Comparison of ENCODE assay signal across 13 cellular contexts in genomic region chr3:153246805-153247204, GRCh38.
DNase-seq lines count a peak whose midpoint lies in the region; TF ChIP-seq lines count a peak whose summit lies in the region.
"Had no signal": no experiment of that assay in that cellular context is flagged by ENCODE, and none has a peak within 500 bp of the region (broad histone marks: within the 10 kb centered on the region; RNA-seq: fewer than 3 reads in every experiment).

No MANE protein-coding gene starts in this region.

- H3K4me1 ChIP-seq in SK-N-SH (ENCODE audit: control insufficient read depth in 1 of 2, insufficient read depth in 2 of 2, low read depth in 1 of 2, low read length in 1 of 2) (peaks cover 0 to 5% of the 10 kb centered on the region in 2 experiments; a peak in 1 of 4 replicates), spleen (peaks cover 0 to 11% (median 0%) of the 10 kb centered on the region in 6 donors)
- peaks cover 5% of the 10 kb centered on the region for H3K4me1 ChIP-seq in effector memory CD4-positive, alpha-beta T cell (ENCODE audit: control insufficient read depth, insufficient read depth, low read length, poor library complexity, severe bottlenecking)

- H3F3A ChIP-seq in SK-N-SH (replicated peaks; ENCODE audit: insufficient read depth) = peaks cover 10% of the 10 kb centered on the region

- H4K20me1 ChIP-seq in SK-N-SH (ENCODE audit: insufficient read depth) = no peaks in the 10 kb centered on the region

- H3K9ac ChIP-seq in SK-N-SH = no peak overlapping the region

- no peaks in the 10 kb centered on the region for H3K9me2 ChIP-seq in SK-N-SH

- H3K27me3 ChIP-seq in SK-N-SH (ENCODE audit: insufficient read depth) = no peaks in the 10 kb centered on the region
- no peaks in the 10 kb centered on the region for H3K27me3 ChIP-seq in spleen (replicated peaks in 1 of 7)
- H3K27me3 ChIP-seq in effector memory CD4-positive, alpha-beta T cell (replicated peaks; ENCODE audit: control insufficient read depth, insufficient read depth, low read length, poor library complexity, severe bottlenecking) = no peaks in the 10 kb centered on the region

- peak overlapping the region; percentile 38 for H3K4me2 ChIP-seq in SK-N-SH

- CTCF ChIA-PET in SK-N-SH (lab: Yijun Ruan, JAX) = no interaction called here

- no peaks in the 10 kb centered on the region for H3K79me2 ChIP-seq in SK-N-SH (ENCODE audit: insufficient read depth)

- DNase-seq in ELR (ENCODE audit: low read depth) (peak; percentile 59), SK-N-SH (no peak), fibroblast of the aortic adventitia (ENCODE audit: low read depth) (peak; percentile 94), spleen (no peak), SW 1271 (lab: John Stamatoyannopoulos, UW) (no peak), RKO (ENCODE audit: low spot score) (no peak)
- DNase-seq in stimulated activated CD4-positive, alpha-beta T cell treated with anti-CD3 and anti-CD28 coated beads, Interleukin-4, amount 100 ng/mL, for 24 hours = no peak
- DNase-seq in effector memory CD4-positive, alpha-beta T cell = no peak
- DNase-seq: activated CD4-positive, alpha-beta T cell treated with anti-CD3 and anti-CD28 coated beads for 1 hour; DMS 273 treated with DMSO at 0.1 percent for 48 hours; NCI-H2227 treated with DMSO at 0.1 percent for 48 hours; SHP77 treated with DMSO at 0.1 percent for 48 hours; small intestine had no signal

- WGBS in SK-N-SH (ENCODE audit: low lambda C conversion rate) = 0% methylated on average over 1 of the region's 1 CpG
- 51 to 90% (median 64%) methylated on average over 1 of the region's 1 CpG for WGBS in spleen, 5 donors

- H2AFZ ChIP-seq in SK-N-SH (ENCODE audit: low read depth) = no peak overlapping the region; the same call in 1 of the 2 replicates

- no peak for TF ChIP-seq RAD21 in SK-N-SH (IDR thresholded peaks at IDR 0.05; ENCODE audit: low read length)

- TF ChIP-seq CTCF in SK-N-SH (IDR thresholded peaks at IDR 0.05) (no peak), fibroblast of the aortic adventitia (IDR thresholded peaks at IDR 0.05; ENCODE audit: insufficient read depth, low read length) (no peak), spleen (IDR thresholded peaks at IDR 0.05 in 8 of 11, conservative IDR thresholded peaks at IDR 0.05 in 3 of 11) (no peak)

- H3K36me3 ChIP-seq in SK-N-SH (replicated peaks in 1 of 2; ENCODE audit: control insufficient read depth in 1 of 2, insufficient read depth in 2 of 2, low read length in 1 of 2) (no peaks in the 10 kb centered on the region), spleen (no peaks in the 10 kb centered on the region)
- no peaks in the 10 kb centered on the region for H3K36me3 ChIP-seq in effector memory CD4-positive, alpha-beta T cell (ENCODE audit: control insufficient read depth, insufficient read depth, low read length)

- intact Hi-C loops in spleen (cut with DNase I; ENCODE audit: low total_unique reads) = no loop called here

- H3K4me3 ChIP-seq in SK-N-SH (ENCODE audit: low read depth in 2 of 2, low read length in 1 of 2) (no peak overlapping the region), fibroblast of the aortic adventitia (ENCODE audit: low read depth, low read length) (no peak overlapping the region), spleen (no peak overlapping the region)
- H3K4me3 ChIP-seq in effector memory CD4-positive, alpha-beta T cell (ENCODE audit: insufficient read depth, low read depth, low read length, poor library complexity, severe bottlenecking) = no peak overlapping the region

- TF ChIP-seq POLR2A in spleen (IDR thresholded peaks at IDR 0.05) = no peak

- TF ChIP-seq EP300 in SK-N-SH (IDR thresholded peaks at IDR 0.05; ENCODE audit: borderline replicate concordance in 1 of 2, low read depth in 1 of 2, low read length in 1 of 2) = no peak

- H3K27ac ChIP-seq in SK-N-SH (ENCODE audit: low read depth in 2 of 2, low read length in 1 of 2) (peak overlapping the region in 1 of 2 experiments; percentile 33; a peak in 1 of 4 replicates), spleen (peak overlapping the region in 5 of 8 donors; percentile 2 to 58 (median 37))
- H3K27ac ChIP-seq in effector memory CD4-positive, alpha-beta T cell (ENCODE audit: insufficient read depth, low read length, poor library complexity, severe bottlenecking) = no peak overlapping the region

- H3K9me3 ChIP-seq in SK-N-SH = 0 out of 2 replicates have a peak, but pooled peaks cover 5% of the 10 kb centered on the region
- peaks cover 0 to 7% (median 2%) of the 10 kb centered on the region in 8 donors for H3K9me3 ChIP-seq in spleen
- H3K9me3 ChIP-seq in effector memory CD4-positive, alpha-beta T cell (ENCODE audit: control insufficient read depth, low read length) = no peaks in the 10 kb centered on the region

- POLR2A ChIA-PET in SK-N-SH (lab: Yijun Ruan, JAX) = no interaction called here

TF ChIP-seq in SK-N-SH, 30 proteins besides CTCF, POLR2A, EP300 and RAD21:
- TF ChIP-seq RCOR1 (IDR thresholded peaks at IDR 0.05; ENCODE audit: low read length) = no peak
- no peak for TF ChIP-seq GATA2 (CRISPR knock-in tag; IDR thresholded peaks at IDR 0.05)
- TF ChIP-seq, protein P1, sequence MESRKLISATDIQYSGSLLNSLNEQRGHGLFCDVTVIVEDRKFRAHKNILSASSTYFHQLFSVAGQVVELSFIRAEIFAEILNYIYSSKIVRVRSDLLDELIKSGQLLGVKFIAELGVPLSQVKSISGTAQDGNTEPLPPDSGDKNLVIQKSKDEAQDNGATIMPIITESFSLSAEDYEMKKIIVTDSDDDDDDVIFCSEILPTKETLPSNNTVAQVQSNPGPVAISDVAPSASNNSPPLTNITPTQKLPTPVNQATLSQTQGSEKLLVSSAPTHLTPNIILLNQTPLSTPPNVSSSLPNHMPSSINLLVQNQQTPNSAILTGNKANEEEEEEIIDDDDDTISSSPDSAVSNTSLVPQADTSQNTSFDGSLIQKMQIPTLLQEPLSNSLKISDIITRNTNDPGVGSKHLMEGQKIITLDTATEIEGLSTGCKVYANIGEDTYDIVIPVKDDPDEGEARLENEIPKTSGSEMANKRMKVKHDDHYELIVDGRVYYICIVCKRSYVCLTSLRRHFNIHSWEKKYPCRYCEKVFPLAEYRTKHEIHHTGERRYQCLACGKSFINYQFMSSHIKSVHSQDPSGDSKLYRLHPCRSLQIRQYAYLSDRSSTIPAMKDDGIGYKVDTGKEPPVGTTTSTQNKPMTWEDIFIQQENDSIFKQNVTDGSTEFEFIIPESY (IDR thresholded peaks at IDR 0.05; ENCODE audit: borderline replicate concordance, low read depth) = no peak
- TF ChIP-seq GABPA (IDR thresholded peaks at IDR 0.05; ENCODE audit: low read depth) = no peak
TF ChIP-seq in SK-N-SH: peak in this region for 0.

Comparison
In these comparisons a context has a peak if more than half of its experiments do, and no peak if none do; other contexts are left out.
1. DNase-seq: peak in ELR (single experiment) and fibroblast of the aortic adventitia (single experiment); none in SK-N-SH (single experiment), spleen (single experiment), SW 1271 (0 of 2), stimulated activated CD4-positive, alpha-beta T cell treated with anti-CD3 and anti-CD28 coated beads, Interleukin-4, amount 100 ng/mL, for 24 hours (single experiment), RKO (single experiment) and effector memory CD4-positive, alpha-beta T cell (0 of 3).